9 cellular contexts compared by ENCODE assay signal in genomic region chr15:60903221-60903620, GRCh38.
"Had no signal": no experiment of that assay in that cellular context is flagged by ENCODE, and none has a peak within 500 bp of the region (broad histone marks: within the 10 kb centered on the region; RNA-seq: fewer than 3 reads in every experiment).

No MANE protein-coding gene starts in this region.

- DNase-seq: GM23248, GOT3, H7, HFFc6, IMR-90 had no signal

- ATAC-seq: HCT116, K562 had no signal

- H3K9me3 ChIP-seq: HAP-1 had no signal

- FAIRE-seq: HTR-8/SVneo, K562 had no signal

- H3K4me3 Mint-ChIP-seq: HFFc6 had no signal

- H3K27ac Mint-ChIP-seq: HFFc6 had no signal
